1 cellular context compared by ENCODE assay signal in the genomic region with DNA sequence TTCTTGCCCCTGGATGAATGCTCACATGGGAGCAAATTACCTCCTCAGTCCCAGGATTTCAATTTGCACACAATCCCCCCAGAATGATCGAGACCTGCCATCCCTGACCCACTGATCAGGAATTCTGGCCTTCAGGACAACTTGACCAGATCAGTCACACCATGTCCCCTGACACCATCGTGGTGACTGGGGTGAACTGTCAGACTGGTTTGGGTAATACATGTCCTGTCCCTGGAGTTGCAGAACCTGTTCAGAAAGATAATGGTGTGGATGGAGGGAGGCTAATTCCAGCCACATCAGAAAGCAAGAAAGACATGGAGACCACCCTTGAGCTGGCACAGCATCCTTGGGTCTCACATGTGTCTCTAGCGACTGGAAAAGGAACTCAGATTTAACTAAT.
TF ChIP-seq lines count a peak whose summit lies in the region.

No MANE protein-coding gene starts in this region.

TF ChIP-seq in K562, 482 proteins besides CTCF, POLR2A, EP300 and RAD21 (continued from another document):
- TF ChIP-seq, protein P1, sequence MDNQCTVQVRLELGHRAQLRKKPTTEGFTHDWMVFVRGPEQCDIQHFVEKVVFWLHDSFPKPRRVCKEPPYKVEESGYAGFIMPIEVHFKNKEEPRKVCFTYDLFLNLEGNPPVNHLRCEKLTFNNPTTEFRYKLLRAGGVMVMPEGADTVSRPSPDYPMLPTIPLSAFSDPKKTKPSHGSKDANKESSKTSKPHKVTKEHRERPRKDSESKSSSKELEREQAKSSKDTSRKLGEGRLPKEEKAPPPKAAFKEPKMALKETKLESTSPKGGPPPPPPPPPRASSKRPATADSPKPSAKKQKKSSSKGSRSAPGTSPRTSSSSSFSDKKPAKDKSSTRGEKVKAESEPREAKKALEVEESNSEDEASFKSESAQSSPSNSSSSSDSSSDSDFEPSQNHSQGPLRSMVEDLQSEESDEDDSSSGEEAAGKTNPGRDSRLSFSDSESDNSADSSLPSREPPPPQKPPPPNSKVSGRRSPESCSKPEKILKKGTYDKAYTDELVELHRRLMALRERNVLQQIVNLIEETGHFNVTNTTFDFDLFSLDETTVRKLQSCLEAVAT (IDR thresholded peaks at IDR 0.05): no peak
- TF ChIP-seq TAF9B (IDR thresholded peaks at IDR 0.05; ENCODE audit: partially characterized antibody) (no peak), TEAD4 (IDR thresholded peaks at IDR 0.05; ENCODE audit: low read length) (no peak), TEAD4 (CRISPR knock-in tag; IDR thresholded peaks at IDR 0.05; ENCODE audit: borderline replicate concordance) (peak; percentile 85; the same call in 1 of the 2 replicates), JUN (IDR thresholded peaks at IDR 0.05; ENCODE audit: borderline replicate concordance, low read depth, low read length) (no peak), JUN (CRISPR knock-in tag; IDR thresholded peaks at IDR 0.05; ENCODE audit: borderline replicate concordance) (0 out of 2 replicates have a peak, but pooled peaks have one; percentile 43), CBFB (CRISPR knock-in tag; IDR thresholded peaks at IDR 0.05) (0 out of 2 replicates have a peak, but pooled peaks have one; percentile 21), CBX8 (IDR thresholded peaks at IDR 0.05; ENCODE audit: borderline replicate concordance, extremely low read depth, low read depth, low read length, poor library complexity, severe bottlenecking) (no peak), MAZ (CRISPR knock-in tag; conservative IDR thresholded peaks at IDR 0.05 in 1 of 2, IDR thresholded peaks at IDR 0.05 in 1 of 2) (no peak), TEAD1 (CRISPR knock-in tag; IDR thresholded peaks at IDR 0.05) (0 out of 4 replicates have a peak, but pooled peaks of 1 of the 2 experiments have one; percentile 42)
- TF ChIP-seq, protein P2, sequence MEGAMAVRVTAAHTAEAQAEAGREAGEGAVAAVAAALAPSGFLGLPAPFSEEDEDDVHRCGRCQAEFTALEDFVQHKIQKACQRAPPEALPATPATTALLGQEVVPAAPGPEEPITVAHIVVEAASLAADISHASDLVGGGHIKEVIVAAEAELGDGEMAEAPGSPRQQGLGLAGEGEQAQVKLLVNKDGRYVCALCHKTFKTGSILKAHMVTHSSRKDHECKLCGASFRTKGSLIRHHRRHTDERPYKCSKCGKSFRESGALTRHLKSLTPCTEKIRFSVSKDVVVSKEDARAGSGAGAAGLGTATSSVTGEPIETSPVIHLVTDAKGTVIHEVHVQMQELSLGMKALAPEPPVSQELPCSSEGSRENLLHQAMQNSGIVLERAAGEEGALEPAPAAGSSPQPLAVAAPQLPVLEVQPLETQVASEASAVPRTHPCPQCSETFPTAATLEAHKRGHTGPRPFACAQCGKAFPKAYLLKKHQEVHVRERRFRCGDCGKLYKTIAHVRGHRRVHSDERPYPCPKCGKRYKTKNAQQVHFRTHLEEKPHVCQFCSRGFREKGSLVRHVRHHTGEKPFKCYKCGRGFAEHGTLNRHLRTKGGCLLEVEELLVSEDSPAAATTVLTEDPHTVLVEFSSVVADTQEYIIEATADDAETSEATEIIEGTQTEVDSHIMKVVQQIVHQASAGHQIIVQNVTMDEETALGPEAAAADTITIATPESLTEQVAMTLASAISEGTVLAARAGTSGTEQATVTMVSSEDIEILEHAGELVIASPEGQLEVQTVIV (CRISPR knock-in tag; IDR thresholded peaks at IDR 0.05; ENCODE audit: borderline replicate concordance): no peak
- TF ChIP-seq, protein P3, sequence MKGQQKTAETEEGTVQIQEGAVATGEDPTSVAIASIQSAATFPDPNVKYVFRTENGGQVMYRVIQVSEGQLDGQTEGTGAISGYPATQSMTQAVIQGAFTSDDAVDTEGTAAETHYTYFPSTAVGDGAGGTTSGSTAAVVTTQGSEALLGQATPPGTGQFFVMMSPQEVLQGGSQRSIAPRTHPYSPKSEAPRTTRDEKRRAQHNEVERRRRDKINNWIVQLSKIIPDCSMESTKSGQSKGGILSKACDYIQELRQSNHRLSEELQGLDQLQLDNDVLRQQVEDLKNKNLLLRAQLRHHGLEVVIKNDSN (CRISPR knock-in tag; IDR thresholded peaks at IDR 0.05): peak; percentile 53
TF ChIP-seq in K562: peak in this region for 22.
